Comparison of ENCODE assay signal across 8 cellular contexts in genomic region chrX:54640103-54640428, GRCh38.
DNase-seq lines count a peak whose midpoint lies in the region; ATAC-seq, FAIRE-seq and TF ChIP-seq lines count a peak whose summit lies in the region.

No MANE protein-coding gene starts in this region.

- peak overlapping the region; percentile 97 for H3K27ac Mint-ChIP-seq in activated naive CD4-positive, alpha-beta T cell treated with anti-CD3 and anti-CD28 coated beads, Interleukin-2, amount 50 U/mL, for 72 hours
- H3K27ac Mint-ChIP-seq in immature natural killer cell: peak overlapping the region; percentile 94 to 99 (median 96)

- peak overlapping the region; percentile 95 to 96; a peak in 3 of 4 replicates for H3K27ac ChIP-seq in SK-N-SH (ENCODE audit: low read depth in 2 of 2, low read length in 1 of 2)
- H3K27ac ChIP-seq in stomach smooth muscle (ENCODE audit: low read length): peak overlapping the region; percentile 89

- H4K20me1 ChIP-seq in SK-N-SH (ENCODE audit: insufficient read depth): no peaks in the 10 kb centered on the region

- H3K36me3 Mint-ChIP-seq in activated naive CD4-positive, alpha-beta T cell treated with anti-CD3 and anti-CD28 coated beads, Interleukin-2, amount 50 U/mL, for 72 hours: peaks cover 6 to 19% of the 10 kb centered on the region in 2 donors
- peaks cover 0 to 3% (median 0%) of the 10 kb centered on the region in 3 donors for H3K36me3 Mint-ChIP-seq in immature natural killer cell

- no peak for TF ChIP-seq RAD21 in SK-N-SH (IDR thresholded peaks at IDR 0.05; ENCODE audit: low read length)

- H3K9me3 ChIP-seq in SK-N-SH: no peaks in the 10 kb centered on the region
- no peaks in the 10 kb centered on the region for H3K9me3 ChIP-seq in stomach smooth muscle (ENCODE audit: control insufficient read depth in 2 of 2, low read length in 2 of 2)

- no peak for TF ChIP-seq EP300 in SK-N-SH (IDR thresholded peaks at IDR 0.05; ENCODE audit: borderline replicate concordance in 1 of 2, low read depth in 1 of 2, low read length in 1 of 2)

- peaks cover 2 to 8% (median 4%) of the 10 kb centered on the region in 3 donors for H3K27me3 Mint-ChIP-seq in immature natural killer cell (ENCODE audit: low read depth in 3 of 3)

- H3K4me2 ChIP-seq in SK-N-SH: peak overlapping the region; percentile 67; the same call in 1 of the 2 replicates

- H3K4me3 Mint-ChIP-seq in immature natural killer cell: peak overlapping the region; percentile 91 to 97 (median 93)

- TF ChIP-seq CTCF in SK-N-SH (IDR thresholded peaks at IDR 0.05): no peak

- peak overlapping the region; percentile 91 for H2AFZ ChIP-seq in SK-N-SH (ENCODE audit: low read depth)

- WGBS in SK-N-SH (ENCODE audit: low lambda C conversion rate): 12% methylated on average over 4 of the region's 4 CpGs

- POLR2A ChIA-PET in SK-N-SH (lab: Yijun Ruan, JAX): interaction anchor here (0.6 to 2.6 kb wide), 13 partner anchors 56 to 812 kb away, joined by 3 to 33 read pairs (median 4); partner anchors contain the start of genes APEX2, GNL3L, MAGED2 and MAGEH1

- CTCF ChIA-PET in SK-N-SH (lab: Yijun Ruan, JAX): interaction anchor here (0.7 to 2.5 kb wide), 9 partner anchors 10 to 369 kb away, joined by 3 to 14 read pairs (median 4); partner anchors contain the start of genes APEX2 and MAGED2

- H3F3A ChIP-seq in SK-N-SH (replicated peaks; ENCODE audit: insufficient read depth): peaks cover 3% of the 10 kb centered on the region

- H3K36me3 ChIP-seq in SK-N-SH (replicated peaks in 1 of 2; ENCODE audit: control insufficient read depth in 1 of 2, insufficient read depth in 2 of 2, low read length in 1 of 2): no peaks in the 10 kb centered on the region
- no peaks in the 10 kb centered on the region for H3K36me3 ChIP-seq in stomach smooth muscle (ENCODE audit: control insufficient read depth in 2 of 2, insufficient read depth in 2 of 2, low read length in 2 of 2)

- H3K4me1 ChIP-seq in SK-N-SH (ENCODE audit: control insufficient read depth in 1 of 2, insufficient read depth in 2 of 2, low read depth in 1 of 2, low read length in 1 of 2) (peaks cover 0 to 9% of the 10 kb centered on the region in 2 experiments; a peak in 2 of 4 replicates), stomach smooth muscle (ENCODE audit: control insufficient read depth, insufficient read depth, low read length) (peaks cover 4% of the 10 kb centered on the region)

- peak overlapping the region; percentile 59 to 66 for H3K4me3 ChIP-seq in SK-N-SH (ENCODE audit: low read depth in 2 of 2, low read length in 1 of 2)
- H3K4me3 ChIP-seq in stomach smooth muscle (ENCODE audit: low read length in 2 of 2): peak overlapping the region in 1 of 2 donors; percentile 71

- H3K4me1 Mint-ChIP-seq in immature natural killer cell: peaks cover 9 to 13% of the 10 kb centered on the region in 2 donors

- ATAC-seq in SK-N-SH treated with all-trans-retinoic acid at 6 μM for 48 hours (no peak), HG03469 (IDR thresholded peaks at IDR 0.05; ENCODE audit: unreplicated experiment) (no peak)
- no peak for ATAC-seq in activated naive CD4-positive, alpha-beta T cell treated with anti-CD3 and anti-CD28 coated beads, Interleukin-2, amount 50 U/mL, for 72 hours

- no peaks in the 10 kb centered on the region for H3K9me2 ChIP-seq in SK-N-SH

- no peaks in the 10 kb centered on the region; the same call in 1 of the 2 replicates for H3K79me2 ChIP-seq in SK-N-SH (ENCODE audit: insufficient read depth)

- no peak for FAIRE-seq in RCC 7860 (lab: Jason Lieb, UNC)

- peaks cover 6 to 7% of the 10 kb centered on the region in 2 donors for H3K9me3 Mint-ChIP-seq in activated naive CD4-positive, alpha-beta T cell treated with anti-CD3 and anti-CD28 coated beads, Interleukin-2, amount 50 U/mL, for 72 hours
- peaks cover 0 to 2% (median 0%) of the 10 kb centered on the region in 6 donors for H3K9me3 Mint-ChIP-seq in immature natural killer cell

- DNase-seq in SK-N-SH: no peak
- no peak for DNase-seq in activated naive CD4-positive, alpha-beta T cell treated with anti-CD3 and anti-CD28 coated beads, Interleukin-2, amount 50 U/mL, for 72 hours (ENCODE audit: low spot score in 2 of 2)
- no peak for DNase-seq in immature natural killer cell
- no peak for DNase-seq in NCI-H526 treated with DMSO at 0.1 percent for 48 hours (lab: John Stamatoyannopoulos, UW)
- DNase-seq in RCC 7860 (ENCODE audit: low spot score): no peak

- no peaks in the 10 kb centered on the region for H3K27me3 ChIP-seq in SK-N-SH (ENCODE audit: insufficient read depth)
- peaks cover 0 to 2% of the 10 kb centered on the region in 2 donors for H3K27me3 ChIP-seq in stomach smooth muscle (ENCODE audit: control insufficient read depth in 1 of 2, insufficient read depth in 2 of 2, low read length in 2 of 2)

- H3K9ac ChIP-seq in SK-N-SH (peak overlapping the region; percentile 81; the same call in 1 of the 2 replicates), stomach smooth muscle (ENCODE audit: low read length in 2 of 2) (peak overlapping the region; percentile 60 to 80)

TF ChIP-seq in SK-N-SH, 30 proteins besides CTCF, POLR2A, EP300 and RAD21 (continues in another document):
- no peak for TF ChIP-seq POLR2AphosphoS5 (IDR thresholded peaks at IDR 0.05; ENCODE audit: low read depth, low read length)
- no peak for TF ChIP-seq JUND (IDR thresholded peaks at IDR 0.05)
- TF ChIP-seq ZBTB33 (IDR thresholded peaks at IDR 0.05; ENCODE audit: borderline replicate concordance, low read depth): no peak
- no peak for TF ChIP-seq SIN3A (IDR thresholded peaks at IDR 0.05; ENCODE audit: borderline replicate concordance, low read depth, low read length)
- no peak for TF ChIP-seq CHD2 (IDR thresholded peaks at IDR 0.05; ENCODE audit: low read length, partially characterized antibody)
- TF ChIP-seq USF2 (IDR thresholded peaks at IDR 0.05; ENCODE audit: borderline replicate concordance, low read depth, low read length): no peak
- TF ChIP-seq EZH2phosphoT487 (IDR thresholded peaks at IDR 0.05; ENCODE audit: borderline replicate concordance, low read depth): no peak

TF ChIP-seq in SK-N-SH treated with all-trans-retinoic acid at 6 μM for 48 hours, 23 proteins besides CTCF, POLR2A, EP300 and RAD21 (continues in another document):
- TF ChIP-seq ZNF565 (CRISPR knock-in tag; conservative IDR thresholded peaks at IDR 0.05; ENCODE audit: low read depth) (no peak), PATZ1 (CRISPR knock-in tag; IDR thresholded peaks at IDR 0.05; ENCODE audit: borderline replicate concordance) (no peak), ESRRG (CRISPR knock-in tag; IDR thresholded peaks at IDR 0.05) (no peak), ZNF70 (CRISPR knock-in tag; IDR thresholded peaks at IDR 0.05) (no peak), CSRNP3 (CRISPR knock-in tag; IDR thresholded peaks at IDR 0.05) (no peak), ZFP30 (CRISPR knock-in tag; IDR thresholded peaks at IDR 0.05) (no peak), CSDC2 (CRISPR knock-in tag; IDR thresholded peaks at IDR 0.05) (no peak), SNAI2 (CRISPR knock-in tag; IDR thresholded peaks at IDR 0.05) (no peak), POU6F1 (CRISPR knock-in tag; IDR thresholded peaks at IDR 0.05; ENCODE audit: borderline replicate concordance, low read depth) (no peak), ZFP3 (CRISPR knock-in tag; IDR thresholded peaks at IDR 0.05) (no peak), TOX (CRISPR knock-in tag; IDR thresholded peaks at IDR 0.05; ENCODE audit: borderline replicate concordance) (no peak), ISL1 (CRISPR knock-in tag; IDR thresholded peaks at IDR 0.05) (no peak), TCF4 (CRISPR knock-in tag; IDR thresholded peaks at IDR 0.05; ENCODE audit: borderline replicate concordance) (no peak), RARB (CRISPR knock-in tag; IDR thresholded peaks at IDR 0.05) (no peak), ZC3H10 (CRISPR knock-in tag; IDR thresholded peaks at IDR 0.05) (no peak), ARNTL (CRISPR knock-in tag; IDR thresholded peaks at IDR 0.05; ENCODE audit: borderline replicate concordance, low read depth) (no peak)
